In genomic region chr5:43483210-43484048, GRCh38 we compare ENCODE assay signal across 8 cellular contexts. TPM values are rescaled to one million over a fixed set of nuclear protein-coding genes. Genes with fewer than 3 reads are reported as not detected.
DNase-seq lines count a peak whose midpoint lies in the region; FAIRE-seq and TF ChIP-seq lines count a peak whose summit lies in the region.

TSS of gene TMEM267 (minus strand) at chr5:43483865. CDS start at chr5:43453969, 29,896 bp downstream.

- H3K27me3 ChIP-seq in Loucy (ENCODE audit: insufficient read depth, low read length, poor library complexity, severe bottlenecking) = no peaks in the 10 kb centered on the region
- no peaks in the 10 kb centered on the region for H3K27me3 ChIP-seq in neural cell (ENCODE audit: insufficient read depth, low read depth, low read length)
- H3K27me3 ChIP-seq in stomach = no peaks in the 10 kb centered on the region

- H3K36me3 ChIP-seq in Loucy (ENCODE audit: insufficient read depth, low read length) = peaks cover under 1% of the 10 kb centered on the region; the same call in 1 of the 2 replicates
- no peaks in the 10 kb centered on the region for H3K36me3 ChIP-seq in neural cell (ENCODE audit: insufficient read depth, low read length)
- peaks cover 0 to under 1% (median 0%) of the 10 kb centered on the region in 4 donors for H3K36me3 ChIP-seq in stomach

- H3K27ac ChIP-seq in neural cell (ENCODE audit: low read length) (peak within 1 kb of the TSS; percentile 71), stomach (peak within 1 kb of the TSS; percentile 93 to 99 (median 98))

- H3K4me3 ChIP-seq in Loucy (ENCODE audit: low read length, poor library complexity, severe bottlenecking) (peak within 1 kb of the TSS; percentile 80), fibroblast of the aortic adventitia (ENCODE audit: low read depth, low read length) (peak within 1 kb of the TSS; percentile 78), neural cell (ENCODE audit: low read length) (peak within 1 kb of the TSS; percentile 89), stomach (peak within 1 kb of the TSS; percentile 66 to 88 (median 80))

- no peak for TF ChIP-seq RAD21 in neural cell (conservative IDR thresholded peaks at IDR 0.05)

- H3K4me1 ChIP-seq in Loucy (ENCODE audit: insufficient read depth, low read length, poor library complexity, severe bottlenecking) (peaks cover 24% of the 10 kb centered on the region), stomach (peaks cover 15 to 31% (median 25%) of the 10 kb centered on the region in 4 donors)

- H2AFZ ChIP-seq in Loucy (ENCODE audit: low read length) (peak within 1 kb of the TSS; percentile 90), neural cell (ENCODE audit: low read depth, low read length) (peak within 1 kb of the TSS; percentile 91)

- H3K9me2 ChIP-seq in Loucy (replicated peaks; ENCODE audit: low read depth, low read length) (no peaks in the 10 kb centered on the region), neural cell (ENCODE audit: insufficient read depth, low read length) (no peaks in the 10 kb centered on the region)

- H3K9ac ChIP-seq in Loucy (ENCODE audit: low read depth, low read length, poor library complexity, severe bottlenecking) = peak within 1 kb of the TSS; percentile 85
- H3K9ac ChIP-seq in neural cell (ENCODE audit: low read length) = peak within 1 kb of the TSS; percentile 71

- H3F3A ChIP-seq in Loucy (ENCODE audit: low read depth) = no peaks in the 10 kb centered on the region
- no peaks in the 10 kb centered on the region for H3F3A ChIP-seq in neural cell (ENCODE audit: insufficient read depth, low read length, poor library complexity, severe bottlenecking)

- no peak for TF ChIP-seq CTCF in Loucy (conservative IDR thresholded peaks at IDR 0.05; ENCODE audit: low read length)
- TF ChIP-seq CTCF in fibroblast of the aortic adventitia (IDR thresholded peaks at IDR 0.05; ENCODE audit: insufficient read depth, low read length) = no peak
- no peak for TF ChIP-seq CTCF in neural cell (IDR thresholded peaks at IDR 0.05; ENCODE audit: poor library complexity, severe bottlenecking)
- TF ChIP-seq CTCF in stomach (IDR thresholded peaks at IDR 0.05) = no peak

- intact Hi-C loops in stomach (cut with DNase I; ENCODE audit: low total_unique reads) = no loop called here

- H3K4me2 ChIP-seq in Loucy (ENCODE audit: low read depth, low read length, poor library complexity, severe bottlenecking) (peak within 1 kb of the TSS; percentile 87), neural cell (ENCODE audit: low read length) (peak within 1 kb of the TSS; percentile 73)

- H4K20me1 ChIP-seq in Loucy (ENCODE audit: insufficient read depth, low read length, poor library complexity, severe bottlenecking) (no peaks in the 10 kb centered on the region), neural cell (ENCODE audit: insufficient read depth) (no peaks in the 10 kb centered on the region)

- peak; percentile 78 for TF ChIP-seq POLR2A in H54 (IDR thresholded peaks at IDR 0.05; ENCODE audit: low read depth, low read length)
- peak in 2 of 4 donors; percentile 73 to 85 for TF ChIP-seq POLR2A in stomach (IDR thresholded peaks at IDR 0.05)

- FAIRE-seq in H54 (lab: Jason Lieb, UNC) = peak; percentile 97

- DNase-seq in ELF-1 (ENCODE audit: low read depth, low spot score) (peak; percentile 90), H54 (ENCODE audit: insufficient read length, low spot score) (peak; percentile 85), SHP77 treated with DMSO at 0.1 percent for 48 hours (lab: John Stamatoyannopoulos, UW) (peak; percentile 90), fibroblast of the aortic adventitia (ENCODE audit: low read depth) (peak; percentile 92), stomach (peak; percentile 93)
- DNase-seq in activated effector memory CD4-positive, alpha-beta T cell treated with anti-CD3 and anti-CD28 coated beads, Interleukin-2, amount 50 U/mL, for 16 hours = peak; percentile 94

- no peak for TF ChIP-seq EP300 in neural cell (conservative IDR thresholded peaks at IDR 0.05; ENCODE audit: poor library complexity, severe bottlenecking)
- no peak for TF ChIP-seq EP300 in stomach (IDR thresholded peaks at IDR 0.05)

- no peaks in the 10 kb centered on the region for H3K9me3 ChIP-seq in Loucy (ENCODE audit: insufficient read depth, low read depth, low read length)
- no peaks in the 10 kb centered on the region for H3K9me3 ChIP-seq in neural cell (ENCODE audit: low read length)
- H3K9me3 ChIP-seq in stomach = no peaks in the 10 kb centered on the region

- 0 to 1% (median 0%) methylated on average over 31 to 62 of the region's 62 CpGs for WGBS in stomach, 5 donors

- H3K79me2 ChIP-seq in Loucy (ENCODE audit: insufficient read depth, low read length) = peaks cover 30% of the 10 kb centered on the region
- H3K79me2 ChIP-seq in neural cell (replicated peaks; ENCODE audit: insufficient read depth, low read length) = peaks cover 11% of the 10 kb centered on the region

TF ChIP-seq in neural cell, 6 proteins besides CTCF, POLR2A, EP300 and RAD21:
- no peak for TF ChIP-seq SMC3 (conservative IDR thresholded peaks at IDR 0.05; ENCODE audit: poor library complexity)
- TF ChIP-seq MXI1 (conservative IDR thresholded peaks at IDR 0.05; ENCODE audit: poor library complexity, severe bottlenecking) = peak; percentile 84
- no peak for TF ChIP-seq EZH2 (IDR thresholded peaks at IDR 0.05; ENCODE audit: borderline replicate concordance, insufficient read depth, low read length, poor library complexity, severe bottlenecking)
- peak; percentile 43 for TF ChIP-seq POLR2AphosphoS5 (IDR thresholded peaks at IDR 0.05)
- peak; percentile 69 for TF ChIP-seq REST (IDR thresholded peaks at IDR 0.05; ENCODE audit: borderline replicate concordance)
- peak; percentile 26 for TF ChIP-seq TAF1 (IDR thresholded peaks at IDR 0.05; ENCODE audit: low read depth)

RNA-seq across cellular contexts. Expression of gene TMEM267, which starts in this region (rescaled TPM):
- total RNA-seq in fibroblast of the aortic adventitia (ENCODE audit: low replicate concordance) (9.6 and 35.8 TPM in 2 replicates), stomach (10 to 100 TPM in 3 of 5 donors, 1 to 10 TPM in 2; 1.7 to 51.3 (median 11.1) TPM)
- polyA plus RNA-seq in neural cell (8.0 and 9.7 TPM in 2 replicates), stomach (1 to 10 TPM; 4.4 to 8.8 (median 5.3) TPM)
- polyA minus RNA-seq in neural cell = 10.2 and 10.5 TPM in 2 replicates

Comparison
In these comparisons a context has a peak if more than half of its experiments do, and no peak if none do; other contexts are left out.
1. Peak in every context shown above with its lines: DNase-seq, H3K4me3 ChIP-seq and H3K27ac ChIP-seq.